In genomic region chr19:19463348-19464117, GRCh38 we compare ENCODE assay signal across 9 cellular contexts. TPM values are rescaled to one million over a fixed set of nuclear protein-coding genes. Genes with fewer than 3 reads are reported as not detected.
DNase-seq lines count a peak whose midpoint lies in the region; ATAC-seq and TF ChIP-seq lines count a peak whose summit lies in the region.
"Had no signal": no experiment of that assay in that cellular context is flagged by ENCODE, and none has a peak within 500 bp of the region (broad histone marks: within the 10 kb centered on the region; RNA-seq: fewer than 3 reads in every experiment).

No MANE protein-coding gene starts in this region.

- 90% methylated on average over 2 of the region's 19 CpGs; no CpG with 5 or more reads in 1 of the 2 donors for WGBS in gastroesophageal sphincter (ENCODE audit: low coverage in 1 of 2), 2 donors

- peak overlapping the region; percentile 31 for H3K4me3 Mint-ChIP-seq in Caco-2 (ENCODE audit: unreplicated experiment)
- no peak overlapping the region for H3K4me3 Mint-ChIP-seq in activated T-helper 1 cell treated with anti-CD3 and anti-CD28 coated beads, Interleukin-12 subunit alpha, Interleukin-12 subunit beta, Interleukin-2, Interleukin-4 antibody, amounts not matched to agents 30 ng/mL and 10 ng/mL and 1 ng/mL, durations not matched to agents 14 hours and 24 hours and 36 hours

- no peak for TF ChIP-seq CTCF in Caco-2 (IDR thresholded peaks at IDR 0.05; ENCODE audit: insufficient read depth in 1 of 2, low read depth in 1 of 2, low read length in 1 of 2, severe bottlenecking in 1 of 2, unreplicated experiment in 1 of 2)
- no peak for TF ChIP-seq CTCF in gastroesophageal sphincter (IDR thresholded peaks at IDR 0.05)
- no peak for TF ChIP-seq CTCF in GM10266 (IDR thresholded peaks at IDR 0.05; ENCODE audit: control insufficient read depth, insufficient read depth, low read depth, missing control alignments)

- H3K27me3 ChIP-seq in Caco-2 (replicated peaks; ENCODE audit: control insufficient read depth, insufficient read depth, low read length) (no peaks in the 10 kb centered on the region), gastroesophageal sphincter (no peaks in the 10 kb centered on the region)

- H3K27ac ChIP-seq in gastroesophageal sphincter: peak overlapping the region in 3 of 4 donors; percentile 65 to 80 (median 71)

- POLR2A ChIA-PET in Caco-2 (lab: Charles Lee): no interaction called here

- H3K4me1 ChIP-seq in Caco-2: peaks cover 42% of the 10 kb centered on the region
- H3K4me1 ChIP-seq in gastroesophageal sphincter: peaks cover 7 to 68% (median 59%) of the 10 kb centered on the region in 3 donors

- no peak for TF ChIP-seq EP300 in gastroesophageal sphincter (IDR thresholded peaks at IDR 0.05)

- CTCF ChIA-PET in Caco-2 (lab: Charles Lee): no interaction called here

- H3K4me3 ChIP-seq in Caco-2 (ENCODE audit: low read depth, low read length) (no peak overlapping the region), gastroesophageal sphincter (no peak overlapping the region)

- peaks cover 17% of the 10 kb centered on the region for H3K9me3 Mint-ChIP-seq in Caco-2 (ENCODE audit: unreplicated experiment)
- peaks cover 24% of the 10 kb centered on the region for H3K9me3 Mint-ChIP-seq in activated T-helper 1 cell treated with anti-CD3 and anti-CD28 coated beads, Interleukin-12 subunit alpha, Interleukin-12 subunit beta, Interleukin-2, Interleukin-4 antibody, amounts not matched to agents 30 ng/mL and 10 ng/mL and 1 ng/mL, durations not matched to agents 14 hours and 24 hours and 36 hours

- no peaks in the 10 kb centered on the region for H3K9me3 ChIP-seq in Caco-2
- peaks cover 0 to 19% (median 0%) of the 10 kb centered on the region in 3 donors for H3K9me3 ChIP-seq in gastroesophageal sphincter

- H3K36me3 Mint-ChIP-seq in Caco-2 (ENCODE audit: insufficient read depth, unreplicated experiment): peaks cover 81% of the 10 kb centered on the region
- peaks cover 47% of the 10 kb centered on the region for H3K36me3 Mint-ChIP-seq in activated T-helper 1 cell treated with anti-CD3 and anti-CD28 coated beads, Interleukin-12 subunit alpha, Interleukin-12 subunit beta, Interleukin-2, Interleukin-4 antibody, amounts not matched to agents 30 ng/mL and 10 ng/mL and 1 ng/mL, durations not matched to agents 14 hours and 24 hours and 36 hours (ENCODE audit: low read depth)

- no peaks in the 10 kb centered on the region for H3K27me3 Mint-ChIP-seq in Caco-2 (ENCODE audit: insufficient read depth, unreplicated experiment)
- no peaks in the 10 kb centered on the region for H3K27me3 Mint-ChIP-seq in activated T-helper 1 cell treated with anti-CD3 and anti-CD28 coated beads, Interleukin-12 subunit alpha, Interleukin-12 subunit beta, Interleukin-2, Interleukin-4 antibody, amounts not matched to agents 30 ng/mL and 10 ng/mL and 1 ng/mL, durations not matched to agents 14 hours and 24 hours and 36 hours (ENCODE audit: insufficient read depth)

- no peak for TF ChIP-seq POLR2A in gastroesophageal sphincter (IDR thresholded peaks at IDR 0.05)

- DNase-seq in Caco-2: no peak
- DNase-seq in activated T-helper 1 cell treated with anti-CD3 and anti-CD28 coated beads, Interleukin-12 subunit alpha, Interleukin-12 subunit beta, Interleukin-2, Interleukin-4 antibody, amounts not matched to agents 30 ng/mL and 10 ng/mL and 1 ng/mL, durations not matched to agents 14 hours and 24 hours and 36 hours (ENCODE audit: low spot score): no peak
- DNase-seq in renal cortical epithelial cell (ENCODE audit: low read depth): peak; percentile 42
- DNase-seq in superior temporal gyrus (ENCODE audit: extremely low spot score): no peak
- no peak for DNase-seq in GM10266 (ENCODE audit: extremely low spot score)
- no peak for DNase-seq in H4 (ENCODE audit: low spot score)
- no peak for DNase-seq in NCI-H526 treated with DMSO at 0.1 percent for 48 hours (lab: John Stamatoyannopoulos, UW)
- DNase-seq: NCI-H82 had no signal

- intact Hi-C loops in Caco-2 (cut with micrococcal nuclease; ENCODE audit: unreplicated experiment): loop anchor here (1.0 kb wide), 1 partner anchor 271 kb away; the partner anchor contains the start of genes BORCS8 and RFXANK
- intact Hi-C loops in activated T-helper 1 cell treated with anti-CD3 and anti-CD28 coated beads, Interleukin-12 subunit alpha, Interleukin-12 subunit beta, Interleukin-2, Interleukin-4 antibody, amounts not matched to agents 30 ng/mL and 10 ng/mL and 1 ng/mL, durations not matched to agents 14 hours and 24 hours and 36 hours (cut with micrococcal nuclease): no loop called here

- H3K4me1 Mint-ChIP-seq in Caco-2 (ENCODE audit: low read depth, unreplicated experiment): peaks cover 55% of the 10 kb centered on the region
- peaks cover 51% of the 10 kb centered on the region for H3K4me1 Mint-ChIP-seq in activated T-helper 1 cell treated with anti-CD3 and anti-CD28 coated beads, Interleukin-12 subunit alpha, Interleukin-12 subunit beta, Interleukin-2, Interleukin-4 antibody, amounts not matched to agents 30 ng/mL and 10 ng/mL and 1 ng/mL, durations not matched to agents 14 hours and 24 hours and 36 hours (ENCODE audit: low read depth)

- peak overlapping the region; percentile 96 for H3K27ac Mint-ChIP-seq in Caco-2 (ENCODE audit: unreplicated experiment)
- peak overlapping the region; percentile 68 for H3K27ac Mint-ChIP-seq in activated T-helper 1 cell treated with anti-CD3 and anti-CD28 coated beads, Interleukin-12 subunit alpha, Interleukin-12 subunit beta, Interleukin-2, Interleukin-4 antibody, amounts not matched to agents 30 ng/mL and 10 ng/mL and 1 ng/mL, durations not matched to agents 14 hours and 24 hours and 36 hours

- no TSS peak for BruUV-seq in Caco-2 (replicated peaks; lab: Mats Ljungman, UMichigan)

- H3K36me3 ChIP-seq in Caco-2 (ENCODE audit: control insufficient read depth, insufficient read depth, low read length): peaks cover 10% of the 10 kb centered on the region
- peaks cover 0 to 32% of the 10 kb centered on the region in 2 donors for H3K36me3 ChIP-seq in gastroesophageal sphincter

- ATAC-seq in gastroesophageal sphincter: peak; percentile 46

RNA-seq across cellular contexts. Expression of gene TSSK6, which starts 51.8 kb away (rescaled TPM):
- total RNA-seq in Caco-2 (2022) (3.1 and 3.8 TPM in 2 replicates), gastroesophageal sphincter (1 to 10 TPM in 2 of 4 donors, under 1 TPM in 2; 0.40 to 3.3 (median 0.92) TPM), renal cortical epithelial cell (0.69 and 3.0 TPM in 2 replicates)
- 3.0 and 4.1 TPM in 2 replicates for total RNA-seq in activated T-helper 1 cell treated with anti-CD3 and anti-CD28 coated beads, Interleukin-12 subunit alpha, Interleukin-12 subunit beta, Interleukin-2, Interleukin-4 antibody, amounts not matched to agents 30 ng/mL and 10 ng/mL and 1 ng/mL, durations not matched to agents 14 hours and 24 hours and 36 hours
- total RNA-seq in H4 (2014; rRNA removed; shearing (Covaris generic)): 0.54 and 1.3 TPM in 2 replicates

RNA-seq across cellular contexts. Expression of gene NDUFA13, which starts 52.5 kb away (rescaled TPM):
- total RNA-seq in Caco-2 (2022): 345 and 355 TPM in 2 replicates
- 408 and 410 TPM in 2 replicates for total RNA-seq in activated T-helper 1 cell treated with anti-CD3 and anti-CD28 coated beads, Interleukin-12 subunit alpha, Interleukin-12 subunit beta, Interleukin-2, Interleukin-4 antibody, amounts not matched to agents 30 ng/mL and 10 ng/mL and 1 ng/mL, durations not matched to agents 14 hours and 24 hours and 36 hours
- 100 to 1,000 TPM in 1 of 4 donors, 10 to 100 TPM in 3; 41.6 to 113 (median 71.4) TPM for total RNA-seq in gastroesophageal sphincter
- 147 and 201 TPM in 2 replicates for total RNA-seq in renal cortical epithelial cell
- 76.8 and 89.2 TPM in 2 replicates for total RNA-seq in H4 (2014; rRNA removed; shearing (Covaris generic))

RNA-seq across cellular contexts. Expression of gene GATAD2A, which starts 58.1 kb away (rescaled TPM):
- total RNA-seq in Caco-2 (2022) (118 and 126 TPM in 2 replicates), gastroesophageal sphincter (10 to 100 TPM; 30.9 to 69.0 (median 36.6) TPM), renal cortical epithelial cell (44.1 and 93.9 TPM in 2 replicates)
- total RNA-seq in activated T-helper 1 cell treated with anti-CD3 and anti-CD28 coated beads, Interleukin-12 subunit alpha, Interleukin-12 subunit beta, Interleukin-2, Interleukin-4 antibody, amounts not matched to agents 30 ng/mL and 10 ng/mL and 1 ng/mL, durations not matched to agents 14 hours and 24 hours and 36 hours: 139 and 142 TPM in 2 replicates
- 10.9 and 30.5 TPM in 2 replicates for total RNA-seq in H4 (2014; rRNA removed; shearing (Covaris generic))
